ENCODE assay signal across 10 cellular contexts in genomic region chr1:228737613-228738012, GRCh38. TPM values are rescaled to one million over a fixed set of nuclear protein-coding genes. Genes with fewer than 3 reads are reported as not detected.
DNase-seq lines count a peak whose midpoint lies in the region; ATAC-seq and TF ChIP-seq lines count a peak whose summit lies in the region.
"Had no signal": no experiment of that assay in that cellular context is flagged by ENCODE, and none has a peak within 500 bp of the region (broad histone marks: within the 10 kb centered on the region; RNA-seq: fewer than 3 reads in every experiment).

No MANE protein-coding gene starts in this region.

- H3F3A ChIP-seq in neural cell (ENCODE audit: insufficient read depth, low read length, poor library complexity, severe bottlenecking), result no peaks in the 10 kb centered on the region

- TF ChIP-seq RAD21 in neural cell (conservative IDR thresholded peaks at IDR 0.05), result no peak

- H4K20me1 ChIP-seq in neural cell (ENCODE audit: insufficient read depth), result no peaks in the 10 kb centered on the region

- POLR2A ChIA-PET in WTC11 (lab: Charles Lee), result no interaction called here

- H3K79me2 ChIP-seq in neural cell (replicated peaks; ENCODE audit: insufficient read depth, low read length), result peaks cover 15% of the 10 kb centered on the region

- H3K4me2 ChIP-seq in neural cell (ENCODE audit: low read length), result no peak overlapping the region

- peak overlapping the region; percentile 41; the same call in 1 of the 2 replicates for H3K4me3 Mint-ChIP-seq in WTC11
- peak overlapping the region; percentile 85 to 87 for H3K4me3 Mint-ChIP-seq in effector memory CD8-positive, alpha-beta T cell

- H3K4me1 ChIP-seq in thoracic aorta (ENCODE audit: control insufficient read depth in 1 of 2, low read depth in 2 of 2), result peaks cover 24 to 51% of the 10 kb centered on the region in 2 donors

- H3K4me1 Mint-ChIP-seq in WTC11, result peaks cover 25% of the 10 kb centered on the region
- H3K4me1 Mint-ChIP-seq in effector memory CD8-positive, alpha-beta T cell (ENCODE audit: low read depth in 2 of 2), result peaks cover 26 to 40% of the 10 kb centered on the region in 2 donors

- H2AFZ ChIP-seq in neural cell (ENCODE audit: low read depth, low read length), result no peak overlapping the region

- TF ChIP-seq CTCF in WTC11 (IDR thresholded peaks at IDR 0.05) (no peak), neural cell (IDR thresholded peaks at IDR 0.05; ENCODE audit: poor library complexity, severe bottlenecking) (no peak), thoracic aorta (IDR thresholded peaks at IDR 0.05) (no peak)

- H3K4me3 ChIP-seq in neural cell (ENCODE audit: low read length) (peak overlapping the region; percentile 89), thoracic aorta (peak overlapping the region; percentile 95)

- H3K27ac ChIP-seq in neural cell (ENCODE audit: low read length) (no peak overlapping the region), thoracic aorta (peak overlapping the region; percentile 89 to 93)

- H3K27me3 Mint-ChIP-seq in WTC11 (ENCODE audit: low read depth), result peaks cover 41% of the 10 kb centered on the region
- no peaks in the 10 kb centered on the region for H3K27me3 Mint-ChIP-seq in effector memory CD8-positive, alpha-beta T cell

- H3K36me3 ChIP-seq in neural cell (ENCODE audit: insufficient read depth, low read length) (no peaks in the 10 kb centered on the region), thoracic aorta (peaks cover 10% of the 10 kb centered on the region)

- H3K9ac ChIP-seq in neural cell (ENCODE audit: low read length), result no peak overlapping the region

- no peaks in the 10 kb centered on the region for H3K9me3 Mint-ChIP-seq in WTC11
- no peaks in the 10 kb centered on the region for H3K9me3 Mint-ChIP-seq in effector memory CD8-positive, alpha-beta T cell

- H3K9me2 ChIP-seq in neural cell (ENCODE audit: insufficient read depth, low read length), result no peaks in the 10 kb centered on the region

- H3K9me3 ChIP-seq in neural cell (ENCODE audit: low read length) (no peaks in the 10 kb centered on the region), thoracic aorta (no peaks in the 10 kb centered on the region)

- peaks cover 9% of the 10 kb centered on the region for H3K36me3 Mint-ChIP-seq in WTC11
- H3K36me3 Mint-ChIP-seq in effector memory CD8-positive, alpha-beta T cell (ENCODE audit: insufficient read depth), result peaks cover 12% of the 10 kb centered on the region

- no peak overlapping the region for H3K27ac Mint-ChIP-seq in WTC11
- H3K27ac Mint-ChIP-seq in effector memory CD8-positive, alpha-beta T cell, result peak overlapping the region; percentile 83

- no peaks in the 10 kb centered on the region for H3K27me3 ChIP-seq in neural cell (ENCODE audit: insufficient read depth, low read depth, low read length)
- H3K27me3 ChIP-seq in thoracic aorta (replicated peaks; ENCODE audit: insufficient read depth), result no peaks in the 10 kb centered on the region

- CTCF ChIA-PET in WTC11 (lab: Charles Lee), result no interaction called here

- no peak for TF ChIP-seq EP300 in neural cell (conservative IDR thresholded peaks at IDR 0.05; ENCODE audit: poor library complexity, severe bottlenecking)

- DNase-seq in WTC11 (ENCODE audit: low spot score) (no peak), thoracic aorta (ENCODE audit: low spot score) (no peak), NCI-H1694 treated with DMSO at 0.1 percent for 48 hours (lab: John Stamatoyannopoulos, UW) (no peak)
- no peak for DNase-seq in effector memory CD8-positive, alpha-beta T cell
- no peak for DNase-seq in activated CD8-positive, alpha-beta memory T cell treated with anti-CD3 and anti-CD28 coated beads for 24 hours
- DNase-seq: dermis blood vessel endothelial cell, DND-41, NCI-H1694 had no signal

- no peak for ATAC-seq in WTC11
- no peak for ATAC-seq in effector memory CD8-positive, alpha-beta T cell (replicated peaks)
- no peak for ATAC-seq in thoracic aorta (ENCODE audit: insufficient number of reproducible peaks, low FRiP score, low read depth)
- no peak for ATAC-seq in GM19452 (IDR thresholded peaks at IDR 0.05; ENCODE audit: unreplicated experiment)

TF ChIP-seq in WTC11, 78 proteins besides CTCF, POLR2A, EP300 and RAD21:
- TF ChIP-seq E2F5 (CRISPR knock-in tag; IDR thresholded peaks at IDR 0.05), result no peak
- TF ChIP-seq IRF1 (CRISPR knock-in tag; IDR thresholded peaks at IDR 0.05), result no peak
- TF ChIP-seq GTF2I (CRISPR knock-in tag; conservative IDR thresholded peaks at IDR 0.05), result no peak
- TF ChIP-seq EMX1 (CRISPR knock-in tag; IDR thresholded peaks at IDR 0.05), result no peak
- no peak for TF ChIP-seq ZMAT4 (CRISPR knock-in tag; IDR thresholded peaks at IDR 0.05)

TF ChIP-seq in neural cell, 6 proteins besides CTCF, POLR2A, EP300 and RAD21:
- TF ChIP-seq REST (IDR thresholded peaks at IDR 0.05; ENCODE audit: borderline replicate concordance) (no peak), MXI1 (conservative IDR thresholded peaks at IDR 0.05; ENCODE audit: poor library complexity, severe bottlenecking) (no peak), SMC3 (conservative IDR thresholded peaks at IDR 0.05; ENCODE audit: poor library complexity) (no peak), TAF1 (IDR thresholded peaks at IDR 0.05; ENCODE audit: low read depth) (no peak), EZH2 (IDR thresholded peaks at IDR 0.05; ENCODE audit: borderline replicate concordance, insufficient read depth, low read length, poor library complexity, severe bottlenecking) (no peak), POLR2AphosphoS5 (IDR thresholded peaks at IDR 0.05) (no peak)

RNA-seq across cellular contexts. Expression of gene RHOU, which starts 2.3 kb away (rescaled TPM):
- total RNA-seq in WTC11 (2021) (5.8 to 6.0 TPM (median 5.8 TPM) in 3 replicates), thoracic aorta (10 to 100 TPM; 23.0 to 37.7 TPM)
- polyA plus RNA-seq in neural cell, result 13.0 and 15.1 TPM in 2 replicates
- 25.6 and 28.2 TPM in 2 replicates for polyA minus RNA-seq in neural cell
